17 cellular contexts compared by ENCODE assay signal in genomic region chr20:8330316-8330784, GRCh38.
"Had no signal": no experiment of that assay in that cellular context is flagged by ENCODE, and none has a peak within 500 bp of the region (broad histone marks: within the 10 kb centered on the region; RNA-seq: fewer than 3 reads in every experiment).

No MANE protein-coding gene starts in this region.

- DNase-seq: activated B cell treated with CpG ODN at 0.5 μM for 24 hours; activated CD4-positive, alpha-beta T cell treated with anti-CD3 and anti-CD28 coated beads, Interleukin-2, amount 10 ng/mL, durations not matched to agents 24 days and 14 days; activated CD8-positive, alpha-beta memory T cell treated with anti-CD3 and anti-CD28 coated beads for 24 hours; activated naive CD4-positive, alpha-beta T cell treated with anti-CD3 and anti-CD28 coated beads, Interleukin-2, amount 10 ng/mL, durations not matched to agents 7 days and 5 days; adrenal gland; body of pancreas; cerebellar nuclear complex; dorsolateral prefrontal cortex; foreskin keratinocyte; heart right ventricle; islet precursor cell; occipital lobe; sigmoid colon; stimulated activated CD4-positive, alpha-beta T cell treated with anti-CD3 and anti-CD28 coated beads, Interleukin-2, amount 100 ng/mL, for 24 hours; stimulated activated naive CD4-positive, alpha-beta T cell treated with Interleukin-2 at 50 U/mL for 16 hours; upper lobe of left lung had no signal

- H3K4me3 ChIP-seq: adrenal gland, body of pancreas, dorsolateral prefrontal cortex, heart right ventricle, sigmoid colon, suprapubic skin, upper lobe of left lung had no signal
